Comparison of ENCODE assay signal across 1 cellular context in the genomic region with DNA sequence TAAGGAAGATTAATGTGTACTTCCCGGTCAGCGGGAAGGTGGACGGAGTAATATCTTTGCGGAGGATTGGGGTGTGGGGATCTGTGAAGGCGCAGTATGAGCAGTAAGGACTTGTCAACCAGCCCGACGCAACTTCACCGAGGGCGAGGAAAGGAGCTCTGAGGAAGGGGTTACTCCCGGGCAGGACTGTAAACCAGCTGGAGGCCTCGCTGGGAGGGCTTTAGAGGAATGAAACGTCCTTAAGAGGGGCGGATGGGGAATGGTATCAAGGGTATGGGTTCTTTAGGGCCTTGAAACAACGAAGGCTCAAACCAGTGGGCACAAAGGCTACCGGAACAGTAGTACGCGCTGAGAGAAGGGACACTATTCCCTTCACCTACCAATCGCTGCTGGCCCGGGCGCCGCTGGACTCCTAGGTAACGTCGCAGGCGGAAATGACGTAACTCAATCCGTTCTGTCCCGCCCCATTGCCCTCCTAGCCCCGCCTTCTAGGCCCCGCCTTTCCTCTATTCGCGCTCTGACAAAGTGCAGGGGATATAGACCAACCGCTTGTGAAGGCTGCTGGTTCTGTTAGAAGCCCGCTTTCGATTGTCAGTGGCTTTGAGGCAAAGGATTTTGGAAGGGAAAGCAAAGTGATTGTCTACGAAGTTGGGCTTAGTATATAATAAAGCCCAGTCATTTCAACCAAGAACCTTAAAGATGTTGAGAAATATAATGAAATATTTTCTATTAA.
TF ChIP-seq lines count a peak whose summit lies in the region.

A gene with protein sequence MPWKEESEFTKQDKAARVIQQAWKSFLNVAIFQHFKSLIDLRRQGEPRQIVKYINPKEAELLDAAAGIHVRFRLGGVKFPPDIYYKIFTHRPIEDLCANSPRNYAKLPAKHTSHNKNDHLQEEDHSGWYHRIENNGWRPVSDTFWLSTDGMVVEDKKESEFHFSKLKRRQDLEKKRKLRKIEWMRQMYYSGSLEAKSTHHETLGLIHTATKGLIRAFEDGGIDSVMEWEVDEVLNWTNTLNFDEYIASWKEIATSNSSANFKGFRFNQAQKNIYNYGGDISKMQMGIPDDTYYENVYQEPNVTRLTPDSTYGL (minus strand): TSS at position 439 of the 733 bp plus-strand sequence. CDS start 5,970 bp downstream, outside the sequence.

TF ChIP-seq in HepG2, 621 proteins besides CTCF, POLR2A, EP300 and RAD21 (continued from another document and continues in another):
- TF ChIP-seq, protein P1, sequence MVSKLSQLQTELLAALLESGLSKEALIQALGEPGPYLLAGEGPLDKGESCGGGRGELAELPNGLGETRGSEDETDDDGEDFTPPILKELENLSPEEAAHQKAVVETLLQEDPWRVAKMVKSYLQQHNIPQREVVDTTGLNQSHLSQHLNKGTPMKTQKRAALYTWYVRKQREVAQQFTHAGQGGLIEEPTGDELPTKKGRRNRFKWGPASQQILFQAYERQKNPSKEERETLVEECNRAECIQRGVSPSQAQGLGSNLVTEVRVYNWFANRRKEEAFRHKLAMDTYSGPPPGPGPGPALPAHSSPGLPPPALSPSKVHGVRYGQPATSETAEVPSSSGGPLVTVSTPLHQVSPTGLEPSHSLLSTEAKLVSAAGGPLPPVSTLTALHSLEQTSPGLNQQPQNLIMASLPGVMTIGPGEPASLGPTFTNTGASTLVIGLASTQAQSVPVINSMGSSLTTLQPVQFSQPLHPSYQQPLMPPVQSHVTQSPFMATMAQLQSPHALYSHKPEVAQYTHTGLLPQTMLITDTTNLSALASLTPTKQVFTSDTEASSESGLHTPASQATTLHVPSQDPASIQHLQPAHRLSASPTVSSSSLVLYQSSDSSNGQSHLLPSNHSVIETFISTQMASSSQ (IDR thresholded peaks at IDR 0.05; ENCODE audit: low read depth), result no peak
- TF ChIP-seq, protein P1 (CRISPR knock-in tag; IDR thresholded peaks at IDR 0.05; ENCODE audit: borderline replicate concordance), result no peak
- TF ChIP-seq, protein P2, sequence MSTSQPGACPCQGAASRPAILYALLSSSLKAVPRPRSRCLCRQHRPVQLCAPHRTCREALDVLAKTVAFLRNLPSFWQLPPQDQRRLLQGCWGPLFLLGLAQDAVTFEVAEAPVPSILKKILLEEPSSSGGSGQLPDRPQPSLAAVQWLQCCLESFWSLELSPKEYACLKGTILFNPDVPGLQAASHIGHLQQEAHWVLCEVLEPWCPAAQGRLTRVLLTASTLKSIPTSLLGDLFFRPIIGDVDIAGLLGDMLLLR (CRISPR knock-in tag; IDR thresholded peaks at IDR 0.05), result no peak
- TF ChIP-seq ZBTB7A (CRISPR knock-in tag; IDR thresholded peaks at IDR 0.05) (no peak), CHCHD3 (CRISPR knock-in tag; IDR thresholded peaks at IDR 0.05) (no peak), ZNF652 (CRISPR knock-in tag; IDR thresholded peaks at IDR 0.05; ENCODE audit: borderline replicate concordance, low read depth) (no peak), ZFX (CRISPR knock-in tag; IDR thresholded peaks at IDR 0.05; ENCODE audit: low read depth) (peak; percentile 93), TBL1XR1 (IDR thresholded peaks at IDR 0.05; ENCODE audit: borderline replicate concordance, low read length, partially characterized antibody) (no peak), TEAD2 (CRISPR knock-in tag; IDR thresholded peaks at IDR 0.05) (no peak), FOXM1 (CRISPR knock-in tag; IDR thresholded peaks at IDR 0.05) (no peak), ZNF547 (CRISPR knock-in tag; IDR thresholded peaks at IDR 0.05) (peak; percentile 59; the same call in 1 of the 2 replicates), AKAP8 (CRISPR knock-in tag; IDR thresholded peaks at IDR 0.05) (no peak), ZNF788 (CRISPR knock-in tag; IDR thresholded peaks at IDR 0.05; ENCODE audit: borderline replicate concordance) (peak; percentile 56; the same call in 1 of the 2 replicates), ZNF747 (CRISPR knock-in tag; IDR thresholded peaks at IDR 0.05; ENCODE audit: borderline replicate concordance) (no peak; the same call in 1 of the 2 replicates), ZSCAN29 (CRISPR knock-in tag; conservative IDR thresholded peaks at IDR 0.05) (no peak), ZNF136 (CRISPR knock-in tag; IDR thresholded peaks at IDR 0.05; ENCODE audit: low read depth) (no peak), ZNF468 (CRISPR knock-in tag; IDR thresholded peaks at IDR 0.05) (no peak), KLF9 (CRISPR knock-in tag; IDR thresholded peaks at IDR 0.05; ENCODE audit: low read depth) (no peak), ZNF615 (CRISPR knock-in tag; IDR thresholded peaks at IDR 0.05; ENCODE audit: borderline replicate concordance) (no peak), PAF1 (CRISPR knock-in tag; IDR thresholded peaks at IDR 0.05) (no peak), TCF7L2 (IDR thresholded peaks at IDR 0.05; ENCODE audit: low read depth, low read length) (no peak), SMAD1 (CRISPR knock-in tag; IDR thresholded peaks at IDR 0.05; ENCODE audit: borderline replicate concordance, low read depth) (no peak; the same call in 1 of the 2 replicates), HOXA5 (CRISPR knock-in tag; IDR thresholded peaks at IDR 0.05) (peak; percentile 21; the same call in 1 of the 2 replicates), ZNF101 (CRISPR knock-in tag; IDR thresholded peaks at IDR 0.05; ENCODE audit: borderline replicate concordance, low read depth) (no peak), MED13 (CRISPR knock-in tag; IDR thresholded peaks at IDR 0.05) (no peak), ZNF350 (CRISPR knock-in tag; IDR thresholded peaks at IDR 0.05; ENCODE audit: borderline replicate concordance, low read depth) (peak; percentile 73; the same call in 1 of the 2 replicates), MAFK (conservative IDR thresholded peaks at IDR 0.05 in 1 of 2, IDR thresholded peaks at IDR 0.05 in 1 of 2; ENCODE audit: low read length in 2 of 2) (no peak), ZNF205 (CRISPR knock-in tag; IDR thresholded peaks at IDR 0.05) (no peak), TCF12 (IDR thresholded peaks at IDR 0.05) (no peak), TCF12 (CRISPR knock-in tag; IDR thresholded peaks at IDR 0.05) (no peak), ZNF674 (CRISPR knock-in tag; IDR thresholded peaks at IDR 0.05; ENCODE audit: low read depth) (no peak), ZNF746 (CRISPR knock-in tag; IDR thresholded peaks at IDR 0.05) (no peak), GATA4 (IDR thresholded peaks at IDR 0.05; ENCODE audit: borderline replicate concordance, low read depth) (peak; percentile 36; the same call in 1 of the 2 replicates), ZFP82 (CRISPR knock-in tag; IDR thresholded peaks at IDR 0.05; ENCODE audit: borderline replicate concordance) (no peak), RAD51 (IDR thresholded peaks at IDR 0.05; ENCODE audit: borderline replicate concordance) (no peak), REPIN1 (CRISPR knock-in tag; IDR thresholded peaks at IDR 0.05; ENCODE audit: borderline replicate concordance, low read depth) (peak; percentile 51; the same call in 1 of the 2 replicates), CREB1 (IDR thresholded peaks at IDR 0.05) (peak; percentile 95), CREB1 (CRISPR knock-in tag; IDR thresholded peaks at IDR 0.05) (peak; percentile 97), HES4 (CRISPR knock-in tag; IDR thresholded peaks at IDR 0.05; ENCODE audit: borderline replicate concordance) (no peak), TSC22D2 (CRISPR knock-in tag; IDR thresholded peaks at IDR 0.05; ENCODE audit: borderline replicate concordance) (peak; percentile 77; the same call in 1 of the 2 replicates), TRIM24 (CRISPR knock-in tag; IDR thresholded peaks at IDR 0.05) (no peak), ZNF713 (CRISPR knock-in tag; IDR thresholded peaks at IDR 0.05) (no peak)
- TF ChIP-seq, protein P3, sequence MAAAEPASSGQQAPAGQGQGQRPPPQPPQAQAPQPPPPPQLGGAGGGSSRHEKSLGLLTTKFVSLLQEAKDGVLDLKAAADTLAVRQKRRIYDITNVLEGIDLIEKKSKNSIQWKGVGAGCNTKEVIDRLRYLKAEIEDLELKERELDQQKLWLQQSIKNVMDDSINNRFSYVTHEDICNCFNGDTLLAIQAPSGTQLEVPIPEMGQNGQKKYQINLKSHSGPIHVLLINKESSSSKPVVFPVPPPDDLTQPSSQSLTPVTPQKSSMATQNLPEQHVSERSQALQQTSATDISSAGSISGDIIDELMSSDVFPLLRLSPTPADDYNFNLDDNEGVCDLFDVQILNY (CRISPR knock-in tag; conservative IDR thresholded peaks at IDR 0.05), result no peak
- TF ChIP-seq, protein P4, sequence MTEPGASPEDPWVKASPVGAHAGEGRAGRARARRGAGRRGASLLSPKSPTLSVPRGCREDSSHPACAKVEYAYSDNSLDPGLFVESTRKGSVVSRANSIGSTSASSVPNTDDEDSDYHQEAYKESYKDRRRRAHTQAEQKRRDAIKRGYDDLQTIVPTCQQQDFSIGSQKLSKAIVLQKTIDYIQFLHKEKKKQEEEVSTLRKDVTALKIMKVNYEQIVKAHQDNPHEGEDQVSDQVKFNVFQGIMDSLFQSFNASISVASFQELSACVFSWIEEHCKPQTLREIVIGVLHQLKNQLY (CRISPR knock-in tag; IDR thresholded peaks at IDR 0.05), result no peak
- TF ChIP-seq, protein P5, sequence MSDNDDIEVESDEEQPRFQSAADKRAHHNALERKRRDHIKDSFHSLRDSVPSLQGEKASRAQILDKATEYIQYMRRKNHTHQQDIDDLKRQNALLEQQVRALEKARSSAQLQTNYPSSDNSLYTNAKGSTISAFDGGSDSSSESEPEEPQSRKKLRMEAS (IDR thresholded peaks at IDR 0.05), result peak; percentile 48
- TF ChIP-seq, protein P6, sequence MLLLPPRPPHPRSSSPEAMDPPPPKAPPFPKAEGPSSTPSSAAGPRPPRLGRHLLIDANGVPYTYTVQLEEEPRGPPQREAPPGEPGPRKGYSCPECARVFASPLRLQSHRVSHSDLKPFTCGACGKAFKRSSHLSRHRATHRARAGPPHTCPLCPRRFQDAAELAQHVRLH (CRISPR knock-in tag; IDR thresholded peaks at IDR 0.05; ENCODE audit: borderline replicate concordance, low read depth), result peak; percentile 55; the same call in 1 of the 2 replicates
- TF ChIP-seq, protein P7, sequence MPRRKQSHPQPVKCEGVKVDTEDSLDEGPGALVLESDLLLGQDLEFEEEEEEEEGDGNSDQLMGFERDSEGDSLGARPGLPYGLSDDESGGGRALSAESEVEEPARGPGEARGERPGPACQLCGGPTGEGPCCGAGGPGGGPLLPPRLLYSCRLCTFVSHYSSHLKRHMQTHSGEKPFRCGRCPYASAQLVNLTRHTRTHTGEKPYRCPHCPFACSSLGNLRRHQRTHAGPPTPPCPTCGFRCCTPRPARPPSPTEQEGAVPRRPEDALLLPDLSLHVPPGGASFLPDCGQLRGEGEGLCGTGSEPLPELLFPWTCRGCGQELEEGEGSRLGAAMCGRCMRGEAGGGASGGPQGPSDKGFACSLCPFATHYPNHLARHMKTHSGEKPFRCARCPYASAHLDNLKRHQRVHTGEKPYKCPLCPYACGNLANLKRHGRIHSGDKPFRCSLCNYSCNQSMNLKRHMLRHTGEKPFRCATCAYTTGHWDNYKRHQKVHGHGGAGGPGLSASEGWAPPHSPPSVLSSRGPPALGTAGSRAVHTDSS (CRISPR knock-in tag; conservative IDR thresholded peaks at IDR 0.05), result no peak
- TF ChIP-seq, protein P8, sequence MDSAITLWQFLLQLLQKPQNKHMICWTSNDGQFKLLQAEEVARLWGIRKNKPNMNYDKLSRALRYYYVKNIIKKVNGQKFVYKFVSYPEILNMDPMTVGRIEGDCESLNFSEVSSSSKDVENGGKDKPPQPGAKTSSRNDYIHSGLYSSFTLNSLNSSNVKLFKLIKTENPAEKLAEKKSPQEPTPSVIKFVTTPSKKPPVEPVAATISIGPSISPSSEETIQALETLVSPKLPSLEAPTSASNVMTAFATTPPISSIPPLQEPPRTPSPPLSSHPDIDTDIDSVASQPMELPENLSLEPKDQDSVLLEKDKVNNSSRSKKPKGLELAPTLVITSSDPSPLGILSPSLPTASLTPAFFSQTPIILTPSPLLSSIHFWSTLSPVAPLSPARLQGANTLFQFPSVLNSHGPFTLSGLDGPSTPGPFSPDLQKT (CRISPR knock-in tag; IDR thresholded peaks at IDR 0.05; ENCODE audit: borderline replicate concordance), result no peak
- TF ChIP-seq, protein P9, sequence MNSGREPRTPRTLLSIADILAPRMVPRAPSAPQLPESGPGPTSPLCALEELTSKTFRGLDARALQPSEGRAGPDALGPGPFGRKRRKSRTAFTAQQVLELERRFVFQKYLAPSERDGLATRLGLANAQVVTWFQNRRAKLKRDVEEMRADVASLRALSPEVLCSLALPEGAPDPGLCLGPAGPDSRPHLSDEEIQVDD (CRISPR knock-in tag; IDR thresholded peaks at IDR 0.05; ENCODE audit: borderline replicate concordance), result no peak
- TF ChIP-seq, protein P10, sequence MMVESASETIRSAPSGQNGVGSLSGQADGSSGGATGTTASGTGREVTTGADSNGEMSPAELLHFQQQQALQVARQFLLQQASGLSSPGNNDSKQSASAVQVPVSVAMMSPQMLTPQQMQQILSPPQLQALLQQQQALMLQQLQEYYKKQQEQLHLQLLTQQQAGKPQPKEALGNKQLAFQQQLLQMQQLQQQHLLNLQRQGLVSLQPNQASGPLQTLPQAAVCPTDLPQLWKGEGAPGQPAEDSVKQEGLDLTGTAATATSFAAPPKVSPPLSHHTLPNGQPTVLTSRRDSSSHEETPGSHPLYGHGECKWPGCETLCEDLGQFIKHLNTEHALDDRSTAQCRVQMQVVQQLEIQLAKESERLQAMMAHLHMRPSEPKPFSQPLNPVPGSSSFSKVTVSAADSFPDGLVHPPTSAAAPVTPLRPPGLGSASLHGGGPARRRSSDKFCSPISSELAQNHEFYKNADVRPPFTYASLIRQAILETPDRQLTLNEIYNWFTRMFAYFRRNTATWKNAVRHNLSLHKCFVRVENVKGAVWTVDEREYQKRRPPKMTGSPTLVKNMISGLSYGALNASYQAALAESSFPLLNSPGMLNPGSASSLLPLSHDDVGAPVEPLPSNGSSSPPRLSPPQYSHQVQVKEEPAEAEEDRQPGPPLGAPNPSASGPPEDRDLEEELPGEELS (CRISPR knock-in tag; IDR thresholded peaks at IDR 0.05), result no peak
- TF ChIP-seq, protein P11, sequence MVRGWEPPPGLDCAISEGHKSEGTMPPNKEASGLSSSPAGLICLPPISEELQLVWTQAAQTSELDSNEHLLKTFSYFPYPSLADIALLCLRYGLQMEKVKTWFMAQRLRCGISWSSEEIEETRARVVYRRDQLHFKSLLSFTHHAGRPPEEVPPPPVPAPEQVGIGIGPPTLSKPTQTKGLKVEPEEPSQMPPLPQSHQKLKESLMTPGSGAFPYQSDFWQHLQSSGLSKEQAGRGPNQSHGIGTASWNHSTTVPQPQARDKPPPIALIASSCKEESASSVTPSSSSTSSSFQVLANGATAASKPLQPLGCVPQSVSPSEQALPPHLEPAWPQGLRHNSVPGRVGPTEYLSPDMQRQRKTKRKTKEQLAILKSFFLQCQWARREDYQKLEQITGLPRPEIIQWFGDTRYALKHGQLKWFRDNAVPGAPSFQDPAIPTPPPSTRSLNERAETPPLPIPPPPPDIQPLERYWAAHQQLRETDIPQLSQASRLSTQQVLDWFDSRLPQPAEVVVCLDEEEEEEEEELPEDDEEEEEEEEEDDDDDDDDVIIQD (CRISPR knock-in tag; IDR thresholded peaks at IDR 0.05; ENCODE audit: low read depth), result 0 out of 2 replicates have a peak, but pooled peaks have one; percentile 15
